Comparison of ENCODE assay signal across 7 cellular contexts in the genomic region with DNA sequence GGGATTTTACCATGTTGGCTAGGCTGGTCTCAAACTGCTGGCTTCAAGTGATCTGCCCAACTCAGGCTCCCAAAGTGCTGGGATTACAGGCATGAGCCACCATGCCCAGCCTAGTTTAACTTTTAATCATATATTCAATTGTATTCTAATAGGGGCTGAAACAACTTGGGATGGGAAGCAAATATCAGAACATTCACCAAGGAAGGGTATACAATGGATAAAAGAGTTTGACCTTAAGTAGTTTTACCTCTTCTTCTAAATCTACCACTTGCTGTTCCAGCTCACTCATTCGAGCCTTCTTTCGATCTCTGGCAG. TPM values are rescaled to one million over a fixed set of nuclear protein-coding genes. Genes with fewer than 3 reads are reported as not detected.
DNase-seq lines count a peak whose midpoint lies in the region; ATAC-seq and TF ChIP-seq lines count a peak whose summit lies in the region.

No MANE protein-coding gene starts in this region.

- H3K27ac Mint-ChIP-seq in HFFc6 = peak overlapping the region; percentile 99
- H3K27ac Mint-ChIP-seq in activated CD8-positive, alpha-beta T cell treated with anti-CD3 and anti-CD28 coated beads for 36 hours = peak overlapping the region; percentile 99
- peak overlapping the region; percentile 94 for H3K27ac Mint-ChIP-seq in stimulated activated effector memory CD8-positive, alpha-beta T cell treated with anti-CD3 and anti-CD28 coated beads, Interleukin-12 subunit alpha, Interleukin-12 subunit beta, amount 100 ng/mL, for 72 hours

- WGBS in hepatocyte (ENCODE audit: low lambda C conversion rate, missing lambda C conversion rate) = 30% methylated on average over 2 of the region's 2 CpGs

- peak overlapping the region; percentile 94 for H3K4me3 Mint-ChIP-seq in HFFc6
- H3K4me3 Mint-ChIP-seq in activated CD8-positive, alpha-beta T cell treated with anti-CD3 and anti-CD28 coated beads for 36 hours = peak overlapping the region; percentile 95
- peak overlapping the region; percentile 78 for H3K4me3 Mint-ChIP-seq in stimulated activated effector memory CD8-positive, alpha-beta T cell treated with anti-CD3 and anti-CD28 coated beads, Interleukin-12 subunit alpha, Interleukin-12 subunit beta, amount 100 ng/mL, for 72 hours

- TF ChIP-seq CTCF in HFFc6 (IDR thresholded peaks at IDR 0.05) = no peak
- TF ChIP-seq CTCF in activated CD8-positive, alpha-beta T cell treated with anti-CD3 and anti-CD28 coated beads for 36 hours (IDR thresholded peaks at IDR 0.05) = no peak
- no peak for TF ChIP-seq CTCF in hepatocyte (IDR thresholded peaks at IDR 0.05; ENCODE audit: poor library complexity)

- peaks cover 70% of the 10 kb centered on the region for H3K79me2 ChIP-seq in hepatocyte

- H3K27me3 Mint-ChIP-seq in HFFc6 (ENCODE audit: insufficient read depth) = peaks cover 8% of the 10 kb centered on the region
- no peaks in the 10 kb centered on the region for H3K27me3 Mint-ChIP-seq in activated CD8-positive, alpha-beta T cell treated with anti-CD3 and anti-CD28 coated beads for 36 hours

- no peak for DNase-seq in HFFc6
- peak; percentile 57 for DNase-seq in activated CD8-positive, alpha-beta T cell treated with anti-CD3 and anti-CD28 coated beads for 36 hours
- DNase-seq in hepatocyte (ENCODE audit: low spot score) = no peak
- DNase-seq in stimulated activated effector memory CD8-positive, alpha-beta T cell treated with anti-CD3 and anti-CD28 coated beads, Interleukin-12 subunit alpha, Interleukin-12 subunit beta, amount 100 ng/mL, for 72 hours (ENCODE audit: low spot score in 2 of 2) = no peak
- DNase-seq in mesenteric fat pad (ENCODE audit: low spot score) = no peak
- DNase-seq in DMS 273 (lab: John Stamatoyannopoulos, UW; ENCODE audit: unreplicated experiment) = no peak

- no peaks in the 10 kb centered on the region for H3K9me3 ChIP-seq in hepatocyte (ENCODE audit: low read depth)

- POLR2A ChIA-PET in activated CD8-positive, alpha-beta T cell treated with anti-CD3 and anti-CD28 coated beads for 36 hours (lab: Charles Lee) = interaction anchor here (0.9 to 4.8 kb wide), 14 partner anchors 8 to 110 kb away, joined by 3 to 60 read pairs (median 5); partner anchors contain the start of gene CCDC117

- peaks cover 56% of the 10 kb centered on the region for H3K36me3 Mint-ChIP-seq in HFFc6 (ENCODE audit: low read depth)
- peaks cover 72% of the 10 kb centered on the region for H3K36me3 Mint-ChIP-seq in activated CD8-positive, alpha-beta T cell treated with anti-CD3 and anti-CD28 coated beads for 36 hours (ENCODE audit: low read depth)
- peaks cover 79% of the 10 kb centered on the region for H3K36me3 Mint-ChIP-seq in stimulated activated effector memory CD8-positive, alpha-beta T cell treated with anti-CD3 and anti-CD28 coated beads, Interleukin-12 subunit alpha, Interleukin-12 subunit beta, amount 100 ng/mL, for 72 hours

- ATAC-seq in activated CD8-positive, alpha-beta T cell treated with anti-CD3 and anti-CD28 coated beads for 36 hours = no peak
- ATAC-seq in stimulated activated effector memory CD8-positive, alpha-beta T cell treated with anti-CD3 and anti-CD28 coated beads, Interleukin-12 subunit alpha, Interleukin-12 subunit beta, amount 100 ng/mL, for 72 hours = no peak
- ATAC-seq in esophagus mucosa = no peak

- H3K4me1 Mint-ChIP-seq in HFFc6 (ENCODE audit: low read depth) = peaks cover 35% of the 10 kb centered on the region
- peaks cover 58% of the 10 kb centered on the region for H3K4me1 Mint-ChIP-seq in activated CD8-positive, alpha-beta T cell treated with anti-CD3 and anti-CD28 coated beads for 36 hours (ENCODE audit: low read depth)
- peaks cover 55% of the 10 kb centered on the region for H3K4me1 Mint-ChIP-seq in stimulated activated effector memory CD8-positive, alpha-beta T cell treated with anti-CD3 and anti-CD28 coated beads, Interleukin-12 subunit alpha, Interleukin-12 subunit beta, amount 100 ng/mL, for 72 hours

- H2AFZ ChIP-seq in hepatocyte = no peak overlapping the region

- peak overlapping the region; percentile 100 for H3K27ac ChIP-seq in hepatocyte

- CTCF ChIA-PET in activated CD8-positive, alpha-beta T cell treated with anti-CD3 and anti-CD28 coated beads for 36 hours (lab: Charles Lee) = interaction anchor here (0.7 to 3.5 kb wide), 4 partner anchors 13 to 30 kb away, joined by 3 to 18 read pairs (median 11); partner anchors contain the start of gene CCDC117

- H3K36me3 ChIP-seq in hepatocyte (replicated peaks; ENCODE audit: insufficient read depth, low read depth) = peaks cover 8% of the 10 kb centered on the region

- no peaks in the 10 kb centered on the region for H3K9me2 ChIP-seq in hepatocyte (replicated peaks; ENCODE audit: insufficient read depth)

- H3K4me2 ChIP-seq in hepatocyte = peak overlapping the region; percentile 82

- peaks cover 25% of the 10 kb centered on the region for H3K4me1 ChIP-seq in hepatocyte (ENCODE audit: insufficient read depth)

- no peaks in the 10 kb centered on the region for H3K27me3 ChIP-seq in hepatocyte

- H4K20me1 ChIP-seq in hepatocyte (ENCODE audit: insufficient read depth, poor library complexity, severe bottlenecking) = peaks cover 49% of the 10 kb centered on the region

- intact Hi-C loops in activated CD8-positive, alpha-beta T cell treated with anti-CD3 and anti-CD28 coated beads for 36 hours (cut with micrococcal nuclease) = no loop called here

- no peaks in the 10 kb centered on the region for H3K9me3 Mint-ChIP-seq in HFFc6
- H3K9me3 Mint-ChIP-seq in activated CD8-positive, alpha-beta T cell treated with anti-CD3 and anti-CD28 coated beads for 36 hours = no peaks in the 10 kb centered on the region
- H3K9me3 Mint-ChIP-seq in stimulated activated effector memory CD8-positive, alpha-beta T cell treated with anti-CD3 and anti-CD28 coated beads, Interleukin-12 subunit alpha, Interleukin-12 subunit beta, amount 100 ng/mL, for 72 hours = no peaks in the 10 kb centered on the region

- peak overlapping the region; percentile 80 for H3K4me3 ChIP-seq in hepatocyte

RNA-seq across cellular contexts. Expression of gene XBP1, which starts 1.6 kb away (rescaled TPM):
- total RNA-seq in HFFc6 (2021; fragmentation: NEBNext Ultra II Directional; extraction: Animal tissue kit (Norgen Biotek cat#: 25700)) = 100 to 1,000 TPM; 106 to 115 (median 111) TPM
- 100 to 1,000 TPM; 102 to 103 TPM for total RNA-seq in activated CD8-positive, alpha-beta T cell treated with anti-CD3 and anti-CD28 coated beads for 36 hours
- total RNA-seq in hepatocyte = 376 and 397 TPM in 2 replicates
- polyA plus RNA-seq in hepatocyte = 330 and 351 TPM in 2 replicates
- 180 TPM for total RNA-seq in mesenteric fat pad
- 107 TPM for total RNA-seq in esophagus mucosa

RNA-seq across cellular contexts. Expression of gene CCDC117, which starts 26.3 kb away (rescaled TPM):
- 10 to 100 TPM; 13.2 to 17.4 (median 14.8) TPM for total RNA-seq in HFFc6 (2021; fragmentation: NEBNext Ultra II Directional; extraction: Animal tissue kit (Norgen Biotek cat#: 25700))
- total RNA-seq in activated CD8-positive, alpha-beta T cell treated with anti-CD3 and anti-CD28 coated beads for 36 hours = 10 to 100 TPM; 25.5 to 26.2 TPM
- total RNA-seq in hepatocyte (40.5 and 41.7 TPM in 2 replicates), mesenteric fat pad (23.1 TPM), esophagus mucosa (8.5 TPM)
- 16.5 and 17.1 TPM in 2 replicates for polyA plus RNA-seq in hepatocyte

RNA-seq across cellular contexts. Expression of gene HSCB, which starts 56.9 kb away (rescaled TPM):
- total RNA-seq in HFFc6 (2021; fragmentation: NEBNext Ultra II Directional; extraction: Animal tissue kit (Norgen Biotek cat#: 25700)) = 10 to 100 TPM; 15.2 to 18.3 (median 16.5) TPM
- total RNA-seq in activated CD8-positive, alpha-beta T cell treated with anti-CD3 and anti-CD28 coated beads for 36 hours = 10 to 100 TPM; 16.5 to 17.5 TPM
- total RNA-seq in hepatocyte (18.9 and 30.8 TPM in 2 replicates), mesenteric fat pad (11.9 TPM), esophagus mucosa (10.9 TPM)
- 20.6 and 22.6 TPM in 2 replicates for polyA plus RNA-seq in hepatocyte

RNA-seq across cellular contexts. Expression of gene CHEK2, which starts 57.1 kb away (rescaled TPM):
- 10 to 100 TPM; 10.2 to 17.7 (median 14.9) TPM for total RNA-seq in HFFc6 (2021; fragmentation: NEBNext Ultra II Directional; extraction: Animal tissue kit (Norgen Biotek cat#: 25700))
- 10 to 100 TPM; 15.4 to 17.3 TPM for total RNA-seq in activated CD8-positive, alpha-beta T cell treated with anti-CD3 and anti-CD28 coated beads for 36 hours
- total RNA-seq in hepatocyte (15.5 and 25.9 TPM in 2 replicates), mesenteric fat pad (5.3 TPM), esophagus mucosa (14.9 TPM)
- polyA plus RNA-seq in hepatocyte = 17.1 and 19.1 TPM in 2 replicates
